8 cellular contexts compared by ENCODE assay signal in the genomic region with DNA sequence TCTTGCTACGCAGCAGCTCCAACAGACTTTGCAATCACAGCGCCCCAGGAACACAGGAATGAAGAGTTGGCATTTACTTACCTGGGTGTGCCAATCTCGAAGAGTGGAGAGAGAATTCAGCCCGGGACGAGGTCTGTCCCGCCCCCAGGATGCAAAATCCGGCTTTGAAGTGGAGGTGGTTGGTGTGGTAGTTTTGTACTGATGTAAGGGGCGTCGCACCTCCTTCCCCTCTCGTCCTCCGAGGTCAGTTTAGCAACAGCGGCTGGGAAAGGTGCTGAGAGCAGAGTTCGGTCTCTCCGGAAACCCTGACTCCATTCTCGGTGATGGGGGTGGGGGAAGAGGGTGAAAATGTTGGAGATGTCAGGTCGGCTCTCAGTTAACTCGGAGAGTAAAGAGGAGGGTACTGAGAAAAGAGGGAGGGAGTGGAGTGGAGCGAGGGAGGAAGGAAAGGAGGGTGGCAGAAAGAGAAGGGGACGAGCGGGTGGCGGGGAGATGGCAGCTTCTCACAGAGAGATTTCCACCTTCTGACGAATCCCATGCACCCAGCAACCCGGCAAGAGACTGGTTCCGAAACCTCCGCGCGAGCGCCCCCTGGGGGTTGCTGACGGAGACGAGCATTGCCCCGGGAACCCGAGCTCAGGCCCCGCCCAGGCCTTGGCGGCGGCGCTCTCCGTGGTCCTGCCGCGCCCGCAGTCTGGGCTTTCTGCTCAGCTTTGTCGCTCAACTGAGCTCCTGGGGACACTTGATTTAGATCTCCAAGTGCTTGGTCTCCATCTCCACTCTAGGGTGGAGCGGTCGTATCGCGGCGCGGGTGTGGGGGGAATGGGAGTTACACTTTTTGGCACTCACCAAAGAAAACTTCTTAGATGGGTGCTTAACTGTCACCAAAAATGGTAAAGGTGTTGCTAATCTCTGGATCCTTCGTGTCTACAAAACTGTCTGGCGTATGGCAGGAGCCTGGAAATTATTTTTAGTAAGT. TPM values are rescaled to one million over a fixed set of nuclear protein-coding genes. Genes with fewer than 3 reads are reported as not detected.
DNase-seq lines count a peak whose midpoint lies in the region; ATAC-seq lines count a peak whose summit lies in the region.

A gene (minus strand): TSS at position 529 of the 979 bp plus-strand sequence.

- H3K4me1 Mint-ChIP-seq in activated CD4-positive, alpha-beta T cell treated with anti-CD3 and anti-CD28 coated beads for 36 hours: peaks cover 12% of the 10 kb centered on the region

- H3K9me3 Mint-ChIP-seq in activated CD4-positive, alpha-beta T cell treated with anti-CD3 and anti-CD28 coated beads for 36 hours (ENCODE audit: low read depth): no peaks in the 10 kb centered on the region

- H3K27me3 Mint-ChIP-seq in activated CD4-positive, alpha-beta T cell treated with anti-CD3 and anti-CD28 coated beads for 36 hours: peaks cover 62% of the 10 kb centered on the region

- peak within 1 kb of the TSS; percentile 33 for H3K4me3 Mint-ChIP-seq in activated CD4-positive, alpha-beta T cell treated with anti-CD3 and anti-CD28 coated beads for 36 hours

- ATAC-seq in GM18868 (IDR thresholded peaks at IDR 0.05; ENCODE audit: unreplicated experiment) (peak; percentile 94), HG03432 (IDR thresholded peaks at IDR 0.05; ENCODE audit: unreplicated experiment) (peak; percentile 97), left lobe of liver (peak; percentile 96)
- ATAC-seq in activated CD4-positive, alpha-beta T cell treated with anti-CD3 and anti-CD28 coated beads for 36 hours: peak; percentile 97

- DNase-seq in ACHN (peak; percentile 82), NCI-H446 (lab: John Stamatoyannopoulos, UW) (peak; percentile 79 to 93), dedifferentiated amniotic fluid mesenchymal stem cell (ENCODE audit: extremely low spot score) (peak; percentile 32), left lobe of liver (ENCODE audit: low spot score) (peak; percentile 52)
- peak; percentile 91 for DNase-seq in activated CD4-positive, alpha-beta T cell treated with anti-CD3 and anti-CD28 coated beads for 36 hours
- peak; percentile 28 for DNase-seq in stimulated activated CD4-positive, alpha-beta T cell treated with anti-CD3 and anti-CD28 coated beads, Interleukin-2, amount 100 ng/mL, for 4 hours (ENCODE audit: low read depth)

- in situ Hi-C loops in ACHN (cut with HindIII; ENCODE audit: low pct_ligation_motif_present, low pct_unique_long_range_greater_than_20kb, low sequenced_read_pairs): loop anchor here (25.0 kb wide), 1 partner anchor 153 kb away; no protein-coding TSS in a partner anchor

- intact Hi-C loops in activated CD4-positive, alpha-beta T cell treated with anti-CD3 and anti-CD28 coated beads for 36 hours (cut with DNase I, micrococcal nuclease): loop anchor here (2.0 to 5.0 kb wide), 3 partner anchors 146 to 1008 kb away; a partner anchor contains a TSS

- H3K27ac Mint-ChIP-seq in activated CD4-positive, alpha-beta T cell treated with anti-CD3 and anti-CD28 coated beads for 36 hours: no peak within 1 kb of the TSS

- POLR2A ChIA-PET in activated CD4-positive, alpha-beta T cell treated with anti-CD3 and anti-CD28 coated beads for 36 hours (lab: Charles Lee): no interaction called here

- CTCF ChIA-PET in activated CD4-positive, alpha-beta T cell treated with anti-CD3 and anti-CD28 coated beads for 36 hours (lab: Charles Lee): interaction anchor here (0.6 to 1.5 kb wide), 17 partner anchors 9 to 652 kb away, joined by 3 to 5 read pairs (median 4); no protein-coding TSS in a partner anchor

- no peaks in the 10 kb centered on the region for H3K36me3 Mint-ChIP-seq in activated CD4-positive, alpha-beta T cell treated with anti-CD3 and anti-CD28 coated beads for 36 hours (ENCODE audit: low read depth)

RNA-seq across cellular contexts. Expression of the gene that starts here (rescaled TPM):
- total RNA-seq in activated CD4-positive, alpha-beta T cell treated with anti-CD3 and anti-CD28 coated beads for 36 hours: not detected
- total RNA-seq in left lobe of liver: not detected

Comparison
In these comparisons a context has a peak if more than half of its experiments do, and no peak if none do; other contexts are left out.
1. Peak in every context shown above with its lines: DNase-seq and ATAC-seq.
2. Peak in DNase-seq and ATAC-seq in activated CD4-positive, alpha-beta T cell treated with anti-CD3 and anti-CD28 coated beads for 36 hours; RNA of the gene not detected or under 1 TPM.
3. Peak in DNase-seq and ATAC-seq in left lobe of liver; RNA of the gene not detected or under 1 TPM.
4. DNase-seq: peak in every context shown above with its lines; median percentile 91 in activated CD4-positive, alpha-beta T cell treated with anti-CD3 and anti-CD28 coated beads for 36 hours; 86 in NCI-H446; 82 in ACHN; 52 in left lobe of liver; 32 in dedifferentiated amniotic fluid mesenchymal stem cell; 28 in stimulated activated CD4-positive, alpha-beta T cell treated with anti-CD3 and anti-CD28 coated beads, Interleukin-2, amount 100 ng/mL, for 4 hours.